ENCODE assay signal across 13 cellular contexts in genomic region chr13:93767231-93767916, GRCh38.
DNase-seq lines count a peak whose midpoint lies in the region; ATAC-seq and TF ChIP-seq lines count a peak whose summit lies in the region.
"Had no signal": no experiment of that assay in that cellular context is flagged by ENCODE, and none has a peak within 500 bp of the region (broad histone marks: within the 10 kb centered on the region; RNA-seq: fewer than 3 reads in every experiment).

No MANE protein-coding gene starts in this region.

- no peak overlapping the region for H4K91ac ChIP-seq in mesenchymal stem cell (ENCODE audit: low read length)

- H2BK12ac ChIP-seq in mesenchymal stem cell (ENCODE audit: low read length in 2 of 2): no peak overlapping the region

- no peak overlapping the region for H3K4ac ChIP-seq in mesenchymal stem cell (ENCODE audit: low read depth in 1 of 2, low read length in 2 of 2)

- DNase-seq in DMS 273 (lab: John Stamatoyannopoulos, UW; ENCODE audit: unreplicated experiment): peak; percentile 11
- no peak for DNase-seq in DMS 273 treated with DMSO at 0.1 percent for 48 hours (lab: John Stamatoyannopoulos, UW)
- peak; percentile 47 for DNase-seq in choroid plexus epithelial cell (ENCODE audit: low read depth)
- DNase-seq in mesenchymal stem cell: peak; percentile 39
- DNase-seq in tibial artery: no peak
- no peak for DNase-seq in prostate gland (ENCODE audit: low spot score)
- no peak for DNase-seq in NOMO-1 (lab: John Stamatoyannopoulos, UW; ENCODE audit: unreplicated experiment in 2 of 2)
- DNase-seq: NCI-H1436 treated with DMSO at 0.1 percent for 48 hours, NCI-H2081, NCI-H748 treated with DMSO at 0.1 percent for 48 hours had no signal

- H4K8ac ChIP-seq in mesenchymal stem cell (ENCODE audit: low read length): no peak overlapping the region

- H2BK15ac ChIP-seq in mesenchymal stem cell (ENCODE audit: low read depth, poor library complexity, severe bottlenecking): no peak overlapping the region

- no peak overlapping the region for H2AFZ ChIP-seq in mesenchymal stem cell (ENCODE audit: low read depth, low read length)

- H2AK5ac ChIP-seq in mesenchymal stem cell (ENCODE audit: low read length, severe bottlenecking): no peak overlapping the region

- no peaks in the 10 kb centered on the region for H3K79me1 ChIP-seq in mesenchymal stem cell (replicated peaks; ENCODE audit: low read length, poor library complexity, severe bottlenecking)

- no peak overlapping the region for H3K14ac ChIP-seq in mesenchymal stem cell (ENCODE audit: low read length in 2 of 2)

- no peak for ATAC-seq in GM19463 (IDR thresholded peaks at IDR 0.05; ENCODE audit: unreplicated experiment)

- H3K27me3 ChIP-seq in mesenchymal stem cell (ENCODE audit: control insufficient read depth in 1 of 2, insufficient read depth in 1 of 2, low read length in 2 of 2) (no peaks in the 10 kb centered on the region), tibial artery (no peaks in the 10 kb centered on the region), prostate gland (replicated peaks; ENCODE audit: insufficient read depth) (no peaks in the 10 kb centered on the region)
- H3K27me3 ChIP-seq: BLaER1 treated with 17β-estradiol and CSF1 and Interleukin-3, amounts not matched to agents 10 nM and 100 nM had no signal

- no peak overlapping the region for H2BK5ac ChIP-seq in mesenchymal stem cell (ENCODE audit: low read depth, low read length, poor library complexity, severe bottlenecking)

- no peak overlapping the region for H3K18ac ChIP-seq in mesenchymal stem cell (ENCODE audit: low read depth in 1 of 2, low read length in 2 of 2)

- peak overlapping the region; percentile 33 for H3K27ac ChIP-seq in mesenchymal stem cell (ENCODE audit: low read length, poor library complexity, severe bottlenecking)
- H3K27ac ChIP-seq in tibial artery: peak overlapping the region; percentile 21 to 62
- H3K27ac ChIP-seq in prostate gland: no peak overlapping the region
- H3K27ac ChIP-seq: 22Rv1; BLaER1 treated with 17β-estradiol and CSF1 and Interleukin-3, amounts not matched to agents 10 nM and 100 nM had no signal

- H3K4me2 ChIP-seq in mesenchymal stem cell (ENCODE audit: low read length, poor library complexity, severe bottlenecking): no peak overlapping the region
- H3K4me2 ChIP-seq: BLaER1 treated with 17β-estradiol and CSF1 and Interleukin-3, amounts not matched to agents 10 nM and 100 nM had no signal

- H3K4me1 ChIP-seq in mesenchymal stem cell (ENCODE audit: control insufficient read depth, insufficient read depth, low read depth, low read length) (no peaks in the 10 kb centered on the region), tibial artery (peaks cover 0 to 64% (median 9%) of the 10 kb centered on the region in 4 donors), prostate gland (replicated peaks) (no peaks in the 10 kb centered on the region)
- H3K4me1 ChIP-seq: BLaER1 treated with 17β-estradiol and CSF1 and Interleukin-3, amounts not matched to agents 10 nM and 100 nM had no signal

- TF ChIP-seq CTCF in choroid plexus epithelial cell (conservative IDR thresholded peaks at IDR 0.05; ENCODE audit: low read depth, low read length): no peak
- TF ChIP-seq CTCF in tibial artery (IDR thresholded peaks at IDR 0.05): no peak
- TF ChIP-seq CTCF in prostate gland (IDR thresholded peaks at IDR 0.05): no peak

- no peak for TF ChIP-seq POLR2A in prostate gland (IDR thresholded peaks at IDR 0.05)

- H3K36me3 ChIP-seq in mesenchymal stem cell (ENCODE audit: control insufficient read depth in 1 of 2, insufficient read depth in 2 of 2, low read depth in 1 of 2, low read length in 2 of 2) (no peaks in the 10 kb centered on the region), tibial artery (no peaks in the 10 kb centered on the region), prostate gland (no peaks in the 10 kb centered on the region)
- H3K36me3 ChIP-seq: BLaER1 treated with 17β-estradiol and CSF1 and Interleukin-3, amounts not matched to agents 10 nM and 100 nM had no signal

- H3K4me3 ChIP-seq in choroid plexus epithelial cell (ENCODE audit: low read depth, low read length) (no peak overlapping the region), mesenchymal stem cell (ENCODE audit: insufficient read depth in 1 of 2, low read depth in 1 of 2, low read length in 2 of 2) (no peak overlapping the region), tibial artery (peak overlapping the region in 1 of 2 donors; percentile 8), prostate gland (no peak overlapping the region)
- H3K4me3 ChIP-seq: BLaER1 treated with 17β-estradiol and CSF1 and Interleukin-3, amounts not matched to agents 10 nM and 100 nM had no signal

- H3K9ac ChIP-seq in mesenchymal stem cell (ENCODE audit: low read length): no peak overlapping the region
- H3K9ac ChIP-seq: BLaER1 treated with 17β-estradiol and CSF1 and Interleukin-3, amounts not matched to agents 10 nM and 100 nM had no signal

- H3K23ac ChIP-seq in mesenchymal stem cell (ENCODE audit: low read length in 2 of 2): no peak overlapping the region

- H3K9me3 ChIP-seq in mesenchymal stem cell (ENCODE audit: control insufficient read depth, low read length): no peaks in the 10 kb centered on the region
- no peaks in the 10 kb centered on the region for H3K9me3 ChIP-seq in tibial artery
- H3K9me3 ChIP-seq in prostate gland: no peaks in the 10 kb centered on the region
- H3K9me3 ChIP-seq: BLaER1 treated with 17β-estradiol and CSF1 and Interleukin-3, amounts not matched to agents 10 nM and 100 nM had no signal

- H2BK120ac ChIP-seq in mesenchymal stem cell (ENCODE audit: low read depth, low read length): no peak overlapping the region

- intact Hi-C loops in tibial artery (cut with DNase I; ENCODE audit: low total_unique reads): no loop called here
- intact Hi-C loops in prostate gland (cut with DNase I): no loop called here

- 82% methylated on average over 4 of the region's 9 CpGs for WGBS in mesenchymal stem cell
- 75% methylated on average over 9 of the region's 9 CpGs for WGBS in prostate gland

Comparison
In these comparisons a context has a peak if more than half of its experiments do, and no peak if none do; other contexts are left out.
1. DNase-seq: peak in DMS 273 (single experiment), choroid plexus epithelial cell (single experiment) and mesenchymal stem cell (single experiment); none in DMS 273 treated with DMSO at 0.1 percent for 48 hours (single experiment), tibial artery (0 of 2), prostate gland (single experiment) and NOMO-1 (0 of 2).
2. H3K27ac ChIP-seq: peak in mesenchymal stem cell (single experiment) and tibial artery (2 of 2); none in prostate gland (0 of 2).